ENCODE assay signal across 8 cellular contexts in the genomic region with DNA sequence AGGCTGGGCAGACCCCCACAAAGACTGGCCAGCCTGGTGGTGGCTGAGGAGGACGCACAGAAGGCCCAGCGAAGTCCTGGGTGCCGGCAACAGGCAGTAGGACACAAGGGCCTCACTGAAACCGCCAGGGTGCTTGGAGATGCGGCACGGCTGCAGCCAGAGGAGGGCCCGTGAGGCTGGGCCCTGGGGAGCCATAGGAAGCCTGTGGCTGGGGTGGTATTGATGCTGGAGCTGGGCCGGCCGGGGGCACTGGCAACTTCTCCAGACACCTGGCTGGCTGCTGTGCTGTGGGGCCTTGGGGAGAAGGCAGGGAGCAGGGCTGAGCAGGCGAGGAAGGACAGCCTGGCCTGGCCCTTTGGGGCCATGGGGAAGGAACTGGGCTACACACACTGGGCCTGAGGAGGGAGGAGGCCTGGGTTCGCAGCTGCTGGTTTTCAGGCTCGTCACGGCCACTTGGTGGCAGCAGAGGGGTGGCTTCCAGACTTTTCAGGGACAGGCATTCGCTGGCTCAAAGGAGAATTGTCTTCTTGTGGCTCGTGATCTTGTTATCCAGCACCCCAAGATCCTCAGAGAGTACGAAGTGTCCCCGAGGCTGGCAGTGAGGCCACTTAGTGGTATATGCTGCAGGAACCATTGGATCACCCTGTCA. TPM values are rescaled to one million over a fixed set of nuclear protein-coding genes. Genes with fewer than 3 reads are reported as not detected.
A peak's percentile ranks its signal among the peaks of the same experiment; 100 is the strongest.
DNase-seq lines count a peak whose midpoint lies in the region; ATAC-seq and TF ChIP-seq lines count a peak whose summit lies in the region.

No MANE protein-coding gene starts in this region.

- DNase-seq in EH (ENCODE audit: low read depth) (peak; percentile 55), T-helper 2 cell (peak; percentile 11 to 46 (median 35)), amygdala (lab: John Stamatoyannopoulos, UW) (peak in 53 of 56 donors; percentile 9 to 87 (median 64)), right atrium auricular region (ENCODE audit: low spot score) (peak; percentile 59), gastrocnemius medialis (peak; percentile 23 to 57), amniotic stem cell (lab: John Stamatoyannopoulos, UW) (no peak)

- TF ChIP-seq EP300 in Ishikawa (IDR thresholded peaks at IDR 0.05; ENCODE audit: borderline replicate concordance), result no peak

- H3K9me3 ChIP-seq in right atrium auricular region (no peaks in the 10 kb centered on the region), gastrocnemius medialis (no peaks in the 10 kb centered on the region)

- no peak for TF ChIP-seq POLR2A in gastrocnemius medialis (IDR thresholded peaks at IDR 0.05)

- intact Hi-C loops in gastrocnemius medialis (cut with DNase I; ENCODE audit: low total_unique reads), result loop anchor here (1.0 kb wide), 1 partner anchor 114 kb away; no protein-coding TSS in a partner anchor

- in situ Hi-C loops in gastrocnemius medialis (cut with MboI; ENCODE audit: low sequenced_read_pairs in 4 of 4), result loop anchor here (5.0 to 10.0 kb wide), 2 partner anchors 110 to 113 kb away; no protein-coding TSS in a partner anchor

- ATAC-seq in gastrocnemius medialis (peak; percentile 39 to 78), GM19035 (IDR thresholded peaks at IDR 0.05; ENCODE audit: unreplicated experiment) (no peak)

- H3K27ac ChIP-seq in right atrium auricular region (no peak overlapping the region), gastrocnemius medialis (no peak overlapping the region)

- no peaks in the 10 kb centered on the region for H3K27me3 ChIP-seq in right atrium auricular region
- H3K27me3 ChIP-seq in gastrocnemius medialis, result no peaks in the 10 kb centered on the region

- H3K4me1 ChIP-seq in right atrium auricular region (no peaks in the 10 kb centered on the region), gastrocnemius medialis (no peaks in the 10 kb centered on the region)

- TF ChIP-seq RAD21 in Ishikawa (IDR thresholded peaks at IDR 0.05; ENCODE audit: low read depth), result peak; percentile 69

- TF ChIP-seq CTCF in right atrium auricular region (IDR thresholded peaks at IDR 0.05) (peak; percentile 17 to 74), gastrocnemius medialis (IDR thresholded peaks at IDR 0.05 in 4 of 5, conservative IDR thresholded peaks at IDR 0.05 in 1 of 5) (peak; percentile 24 to 65 (median 58))

- no peak overlapping the region for H3K4me3 ChIP-seq in right atrium auricular region
- no peak overlapping the region for H3K4me3 ChIP-seq in gastrocnemius medialis

- H3K36me3 ChIP-seq in right atrium auricular region, result no peaks in the 10 kb centered on the region
- H3K36me3 ChIP-seq in gastrocnemius medialis, result no peaks in the 10 kb centered on the region

TF ChIP-seq in Ishikawa, 13 proteins besides CTCF, POLR2A, EP300 and RAD21:
- TF ChIP-seq FOXM1 (IDR thresholded peaks at IDR 0.05; ENCODE audit: borderline replicate concordance, low read depth) (no peak), TEAD4 (IDR thresholded peaks at IDR 0.05) (no peak), ZBTB7A (IDR thresholded peaks at IDR 0.05; ENCODE audit: low read depth) (no peak)

RNA-seq across cellular contexts. Expression of gene ATP2B3, which starts 37.2 kb away (rescaled TPM):
- total RNA-seq in right atrium auricular region (not detected), gastrocnemius medialis (not detected)

RNA-seq across cellular contexts. Expression of gene CCNQ, which starts 44.3 kb away (rescaled TPM):
- total RNA-seq in right atrium auricular region (10 to 100 TPM; 48.0 to 65.0 TPM), gastrocnemius medialis (10 to 100 TPM; 48.4 to 61.5 (median 52.8) TPM)

RNA-seq across cellular contexts. Expression of gene BGN, which starts 59.9 kb away (rescaled TPM):
- total RNA-seq in right atrium auricular region (100 to 1,000 TPM; 141 to 206 TPM), gastrocnemius medialis (10 to 100 TPM in 2 of 4 donors, 1 to 10 TPM in 2; 1.1 to 50.7 (median 9.8) TPM)
